In genomic region chr7:41143074-41143473, GRCh38 we compare ENCODE assay signal across 28 cellular contexts.
A peak's percentile ranks its signal among the peaks of the same experiment; 100 is the strongest.
DNase-seq lines count a peak whose midpoint lies in the region; ATAC-seq, FAIRE-seq and TF ChIP-seq lines count a peak whose summit lies in the region.
"Had no signal": no experiment of that assay in that cellular context is flagged by ENCODE, and none has a peak within 500 bp of the region (broad histone marks: within the 10 kb centered on the region; RNA-seq: fewer than 3 reads in every experiment).

No MANE protein-coding gene starts in this region.

- no peaks in the 10 kb centered on the region for H3K27me3 ChIP-seq in GM23248 (replicated peaks; ENCODE audit: insufficient read depth)
- no peaks in the 10 kb centered on the region for H3K27me3 ChIP-seq in endothelial cell of umbilical vein (ENCODE audit: control insufficient read depth in 2 of 2, insufficient read depth in 2 of 2, low read length in 2 of 2)
- H3K27me3 ChIP-seq: MG63 had no signal

- in situ Hi-C loops in GM23248 (cut with MboI) (no loop called here), GM13977 (cut with MboI; ENCODE audit: low pct_unique_long_range_greater_than_20kb, low sequenced_read_pairs, unreplicated experiment) (no loop called here)

- H3K4me3 ChIP-seq in GM23248 (no peak overlapping the region), endothelial cell of umbilical vein (replicated peaks in 1 of 3; ENCODE audit: insufficient read depth in 1 of 3, low read depth in 1 of 3, low read length in 3 of 3) (no peak overlapping the region)
- H3K4me3 ChIP-seq: GM23338, K562, MG63, PC-9 had no signal

- BruUV-seq in endothelial cell of umbilical vein (replicated peaks; lab: Mats Ljungman, UMichigan) = no TSS peak

- H3K9ac ChIP-seq in GM23248 = no peak overlapping the region
- H3K9ac ChIP-seq in endothelial cell of umbilical vein (replicated peaks; ENCODE audit: extremely low read depth, insufficient read depth, low read length) = no peak overlapping the region

- POLR2A ChIA-PET in endothelial cell of umbilical vein (lab: Charles Lee) = no interaction called here

- intact Hi-C loops in endothelial cell of umbilical vein (cut with micrococcal nuclease) (no loop called here), sciatic nerve (cut with DNase I) (no loop called here)

- TF ChIP-seq CTCF in endothelial cell of umbilical vein (IDR thresholded peaks at IDR 0.05; ENCODE audit: extremely low read depth in 1 of 2, insufficient read depth in 1 of 2, low read depth in 1 of 2, low read length in 2 of 2) = no peak
- no peak for TF ChIP-seq CTCF in GM13977 (IDR thresholded peaks at IDR 0.05; ENCODE audit: extremely low read depth, insufficient read depth, missing control alignments)

- dilution Hi-C loops in endothelial cell of umbilical vein (cut with MboI; ENCODE audit: extremely low pct_ligation_motif_present, low sequenced_read_pairs) = no loop called here

- no peak overlapping the region for H2AFZ ChIP-seq in GM23248
- no peak overlapping the region for H2AFZ ChIP-seq in endothelial cell of umbilical vein (ENCODE audit: low read depth, low read length)
- H2AFZ ChIP-seq: GM23338, PC-9 had no signal

- H3K9me2 ChIP-seq in GM23248 (ENCODE audit: insufficient read depth) = no peaks in the 10 kb centered on the region

- H3K79me2 ChIP-seq in GM23248 (ENCODE audit: insufficient read depth) (no peaks in the 10 kb centered on the region), endothelial cell of umbilical vein (ENCODE audit: control insufficient read depth, insufficient read depth, low read length) (no peaks in the 10 kb centered on the region)

- H3K27ac ChIP-seq in GM23248 (no peak overlapping the region), endothelial cell of umbilical vein (ENCODE audit: insufficient read depth, low read depth, low read length) (no peak overlapping the region)
- H3K27ac ChIP-seq: PC-9 had no signal

- ATAC-seq in sciatic nerve = no peak
- ATAC-seq: GM23338, HepG2, K562 had no signal

- no peak for TF ChIP-seq POLR2A in endothelial cell of umbilical vein (IDR thresholded peaks at IDR 0.05; ENCODE audit: low read depth, low read length)

- H3K4me1 ChIP-seq in GM23248 (ENCODE audit: insufficient read depth) = peaks cover 9% of the 10 kb centered on the region
- no peaks in the 10 kb centered on the region for H3K4me1 ChIP-seq in endothelial cell of umbilical vein (ENCODE audit: control insufficient read depth, extremely low read depth, insufficient read depth, low read length)

- H4K20me1 ChIP-seq in GM23248 (ENCODE audit: insufficient read depth) = no peaks in the 10 kb centered on the region
- H4K20me1 ChIP-seq in endothelial cell of umbilical vein (replicated peaks; ENCODE audit: control insufficient read depth, extremely low read depth, insufficient read depth, low read length) = no peaks in the 10 kb centered on the region

- CTCF ChIA-PET in endothelial cell of umbilical vein (lab: Charles Lee) = no interaction called here

- no peaks in the 10 kb centered on the region for H3K9me1 ChIP-seq in endothelial cell of umbilical vein (replicated peaks; ENCODE audit: control insufficient read depth, extremely low read depth, insufficient read depth, low read length)

- no peaks in the 10 kb centered on the region for H3K9me3 ChIP-seq in GM23248 (ENCODE audit: low read depth)
- H3K9me3 ChIP-seq in endothelial cell of umbilical vein (replicated peaks; ENCODE audit: control insufficient read depth, insufficient read depth, low read length) = no peaks in the 10 kb centered on the region
- H3K9me3 ChIP-seq: MG63 had no signal

- H3F3A ChIP-seq in GM23248 (ENCODE audit: insufficient read depth) = peaks cover 7% of the 10 kb centered on the region

- H3K4me2 ChIP-seq in GM23248 (ENCODE audit: unreplicated experiment) (no peak overlapping the region), endothelial cell of umbilical vein (ENCODE audit: insufficient read depth, low read length) (no peak overlapping the region)
- H3K4me2 ChIP-seq: PC-9 had no signal

- DNase-seq in GM23248 (peak; percentile 26), RPMI7951 (ENCODE audit: low read depth) (peak; percentile 65), endothelial cell of umbilical vein (ENCODE audit: low read depth, low spot score) (no peak), SIG-M5 treated with dmso at 0.1 percent for 504 hours (lab: John Stamatoyannopoulos, UW; ENCODE audit: unreplicated experiment) (no peak), GM13977 (ENCODE audit: low spot score) (no peak), sciatic nerve (ENCODE audit: low spot score) (no peak), frontal cortex (ENCODE audit: low spot score in 2 of 2) (no peak)
- DNase-seq: Calu3; CD8-positive, alpha-beta memory T cell; DMS79 treated with DMSO at 0.1 percent for 48 hours; HCEC 1CT; Kasumi-1; MG63; NCI-H1105 treated with DMSO at 0.1 percent for 48 hours; NCI-H146; NCI-H1930; NCI-H2107; NCI-H446; NCI-H526; NCI-H82; NK-92 treated with Interleukin-12 subunit alpha and Interleukin-12 subunit beta, amount 100 ng/mL, for 24 hours; PC-9; Right ventricle myocardium superior; RPMI8226; SW 1271 had no signal

- H3K36me3 ChIP-seq in GM23248 (ENCODE audit: low read depth) = no peaks in the 10 kb centered on the region
- H3K36me3 ChIP-seq in endothelial cell of umbilical vein (ENCODE audit: control insufficient read depth in 2 of 2, extremely low read depth in 1 of 2, insufficient read depth in 2 of 2, low read length in 2 of 2) = no peaks in the 10 kb centered on the region
- H3K36me3 ChIP-seq: MG63 had no signal

- peak; percentile 8 for FAIRE-seq in endothelial cell of umbilical vein (lab: Jason Lieb, UNC)
- no peak for FAIRE-seq in frontal cortex (lab: Jason Lieb, UNC)
- FAIRE-seq: HepG2, K562 had no signal

TF ChIP-seq in endothelial cell of umbilical vein, 7 proteins besides CTCF, POLR2A, EP300 and RAD21:
- TF ChIP-seq JUN (IDR thresholded peaks at IDR 0.05; ENCODE audit: borderline replicate concordance, insufficient read depth, insufficient read length, low read depth) (no peak), POLR2AphosphoS5 (IDR thresholded peaks at IDR 0.05; ENCODE audit: insufficient read depth, low read depth, low read length) (no peak), MYC (IDR thresholded peaks at IDR 0.05; ENCODE audit: low read depth, low read length) (no peak), EZH2 (IDR thresholded peaks at IDR 0.05; ENCODE audit: borderline replicate concordance, low read depth, low read length, severe bottlenecking) (no peak), GATA2 (IDR thresholded peaks at IDR 0.05; ENCODE audit: insufficient read depth, insufficient read length, low read depth, low read length) (no peak), FOS (IDR thresholded peaks at IDR 0.05; ENCODE audit: borderline replicate concordance, insufficient read depth, low read length) (no peak)
- TF ChIP-seq, protein P1, sequence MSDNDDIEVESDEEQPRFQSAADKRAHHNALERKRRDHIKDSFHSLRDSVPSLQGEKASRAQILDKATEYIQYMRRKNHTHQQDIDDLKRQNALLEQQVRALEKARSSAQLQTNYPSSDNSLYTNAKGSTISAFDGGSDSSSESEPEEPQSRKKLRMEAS (IDR thresholded peaks at IDR 0.05; ENCODE audit: insufficient read depth, insufficient read length) = no peak

Comparison
In these comparisons a context has a peak if more than half of its experiments do, and no peak if none do; other contexts are left out.
1. DNase-seq: peak in GM23248 (single experiment) and RPMI7951 (single experiment); none in endothelial cell of umbilical vein (single experiment), SIG-M5 treated with dmso at 0.1 percent for 504 hours (single experiment), GM13977 (single experiment), sciatic nerve (single experiment) and frontal cortex (0 of 2).